1 cellular context compared by ENCODE assay signal in the genomic region with DNA sequence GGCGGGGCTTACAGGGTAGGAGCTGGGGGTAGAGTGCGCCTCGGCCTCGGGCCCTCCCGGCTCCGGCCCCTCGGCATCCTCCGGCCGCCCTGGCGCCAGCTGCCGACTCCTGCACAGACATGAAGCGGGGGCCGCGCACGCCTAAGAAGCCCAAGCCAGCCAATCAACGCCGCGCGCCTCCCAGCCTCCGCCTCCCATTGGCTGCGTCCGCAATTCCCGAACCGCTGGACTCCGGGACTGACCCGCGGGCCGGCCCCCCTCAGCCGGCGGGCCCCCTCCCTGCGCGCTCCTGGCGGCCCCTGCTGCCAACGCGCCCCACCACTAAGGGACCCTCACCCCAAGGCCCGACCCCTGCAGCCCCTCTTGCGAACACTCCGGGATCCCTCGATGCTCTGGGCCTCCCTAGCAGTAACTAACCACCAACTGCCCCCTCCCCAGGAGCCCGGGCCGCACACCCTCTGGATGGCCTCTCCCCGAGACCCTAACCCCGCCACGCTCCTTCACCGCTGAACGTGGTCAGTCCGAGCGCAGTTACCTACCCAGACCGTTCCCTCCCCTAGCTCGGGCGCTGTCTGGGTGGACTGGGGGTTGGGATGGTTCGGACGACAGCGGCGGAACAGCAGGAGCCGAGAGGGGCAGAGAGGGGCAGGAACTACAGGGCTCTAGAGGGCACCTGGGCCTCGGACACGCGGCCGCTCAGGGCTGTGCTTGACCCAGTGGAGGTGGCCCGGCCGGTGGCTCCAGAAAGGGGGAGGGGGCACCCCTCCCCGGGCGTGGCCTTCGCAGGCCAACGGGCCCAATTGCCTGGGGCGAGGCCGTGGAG.
TF ChIP-seq lines count a peak whose summit lies in the region.

No MANE protein-coding gene starts in this region.

TF ChIP-seq in HEK293, 187 proteins besides CTCF, POLR2A, EP300 and RAD21 (continued from another document):
- TF ChIP-seq, protein P1, sequence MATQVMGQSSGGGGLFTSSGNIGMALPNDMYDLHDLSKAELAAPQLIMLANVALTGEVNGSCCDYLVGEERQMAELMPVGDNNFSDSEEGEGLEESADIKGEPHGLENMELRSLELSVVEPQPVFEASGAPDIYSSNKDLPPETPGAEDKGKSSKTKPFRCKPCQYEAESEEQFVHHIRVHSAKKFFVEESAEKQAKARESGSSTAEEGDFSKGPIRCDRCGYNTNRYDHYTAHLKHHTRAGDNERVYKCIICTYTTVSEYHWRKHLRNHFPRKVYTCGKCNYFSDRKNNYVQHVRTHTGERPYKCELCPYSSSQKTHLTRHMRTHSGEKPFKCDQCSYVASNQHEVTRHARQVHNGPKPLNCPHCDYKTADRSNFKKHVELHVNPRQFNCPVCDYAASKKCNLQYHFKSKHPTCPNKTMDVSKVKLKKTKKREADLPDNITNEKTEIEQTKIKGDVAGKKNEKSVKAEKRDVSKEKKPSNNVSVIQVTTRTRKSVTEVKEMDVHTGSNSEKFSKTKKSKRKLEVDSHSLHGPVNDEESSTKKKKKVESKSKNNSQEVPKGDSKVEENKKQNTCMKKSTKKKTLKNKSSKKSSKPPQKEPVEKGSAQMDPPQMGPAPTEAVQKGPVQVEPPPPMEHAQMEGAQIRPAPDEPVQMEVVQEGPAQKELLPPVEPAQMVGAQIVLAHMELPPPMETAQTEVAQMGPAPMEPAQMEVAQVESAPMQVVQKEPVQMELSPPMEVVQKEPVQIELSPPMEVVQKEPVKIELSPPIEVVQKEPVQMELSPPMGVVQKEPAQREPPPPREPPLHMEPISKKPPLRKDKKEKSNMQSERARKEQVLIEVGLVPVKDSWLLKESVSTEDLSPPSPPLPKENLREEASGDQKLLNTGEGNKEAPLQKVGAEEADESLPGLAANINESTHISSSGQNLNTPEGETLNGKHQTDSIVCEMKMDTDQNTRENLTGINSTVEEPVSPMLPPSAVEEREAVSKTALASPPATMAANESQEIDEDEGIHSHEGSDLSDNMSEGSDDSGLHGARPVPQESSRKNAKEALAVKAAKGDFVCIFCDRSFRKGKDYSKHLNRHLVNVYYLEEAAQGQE (tag by site-specific recombination; IDR thresholded peaks at IDR 0.05), result no peak
- TF ChIP-seq, protein P2, sequence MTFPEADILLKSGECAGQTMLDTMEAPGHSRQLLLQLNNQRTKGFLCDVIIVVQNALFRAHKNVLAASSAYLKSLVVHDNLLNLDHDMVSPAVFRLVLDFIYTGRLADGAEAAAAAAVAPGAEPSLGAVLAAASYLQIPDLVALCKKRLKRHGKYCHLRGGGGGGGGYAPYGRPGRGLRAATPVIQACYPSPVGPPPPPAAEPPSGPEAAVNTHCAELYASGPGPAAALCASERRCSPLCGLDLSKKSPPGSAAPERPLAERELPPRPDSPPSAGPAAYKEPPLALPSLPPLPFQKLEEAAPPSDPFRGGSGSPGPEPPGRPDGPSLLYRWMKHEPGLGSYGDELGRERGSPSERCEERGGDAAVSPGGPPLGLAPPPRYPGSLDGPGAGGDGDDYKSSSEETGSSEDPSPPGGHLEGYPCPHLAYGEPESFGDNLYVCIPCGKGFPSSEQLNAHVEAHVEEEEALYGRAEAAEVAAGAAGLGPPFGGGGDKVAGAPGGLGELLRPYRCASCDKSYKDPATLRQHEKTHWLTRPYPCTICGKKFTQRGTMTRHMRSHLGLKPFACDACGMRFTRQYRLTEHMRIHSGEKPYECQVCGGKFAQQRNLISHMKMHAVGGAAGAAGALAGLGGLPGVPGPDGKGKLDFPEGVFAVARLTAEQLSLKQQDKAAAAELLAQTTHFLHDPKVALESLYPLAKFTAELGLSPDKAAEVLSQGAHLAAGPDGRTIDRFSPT (tag by site-specific recombination; IDR thresholded peaks at IDR 0.05), result peak; percentile 94
- TF ChIP-seq KLF7 (tag by site-specific recombination; IDR thresholded peaks at IDR 0.05; ENCODE audit: borderline replicate concordance) (no peak), REPIN1 (tag by site-specific recombination; IDR thresholded peaks at IDR 0.05; ENCODE audit: low read depth) (peak; percentile 16; the same call in 1 of the 2 replicates), GLI4 (tag by site-specific recombination; IDR thresholded peaks at IDR 0.05) (no peak), ZNF341 (tag by site-specific recombination; IDR thresholded peaks at IDR 0.05; ENCODE audit: low read depth) (peak; percentile 70), KLF1 (tag by site-specific recombination; IDR thresholded peaks at IDR 0.05) (peak; percentile 59), ZFHX2 (tag by site-specific recombination; conservative IDR thresholded peaks at IDR 0.05) (no peak), ZNF354C (tag by site-specific recombination; IDR thresholded peaks at IDR 0.05; ENCODE audit: borderline replicate concordance, low read depth) (no peak), MZF1 (tag by site-specific recombination; IDR thresholded peaks at IDR 0.05; ENCODE audit: borderline replicate concordance) (peak; percentile 39; the same call in 1 of the 2 replicates), ZNF600 (tag by site-specific recombination; IDR thresholded peaks at IDR 0.05) (peak; percentile 90), ZNF621 (tag by site-specific recombination; IDR thresholded peaks at IDR 0.05) (no peak), ZIC2 (tag by site-specific recombination; IDR thresholded peaks at IDR 0.05) (peak; percentile 89), ZBTB8A (tag by site-specific recombination; IDR thresholded peaks at IDR 0.05) (peak; percentile 70), ZEB2 (tag by site-specific recombination; IDR thresholded peaks at IDR 0.05) (0 out of 2 replicates have a peak, but pooled peaks have one; percentile 38), ZNF2 (tag by site-specific recombination; IDR thresholded peaks at IDR 0.05) (0 out of 2 replicates have a peak, but pooled peaks have one; percentile 16), ZBTB48 (tag by site-specific recombination; IDR thresholded peaks at IDR 0.05) (peak; percentile 93), ZNF423 (tag by site-specific recombination; IDR thresholded peaks at IDR 0.05) (peak; percentile 72), ZNF654 (tag by site-specific recombination; IDR thresholded peaks at IDR 0.05; ENCODE audit: low read depth) (no peak), ZNF274 (IDR thresholded peaks at IDR 0.05; ENCODE audit: low read length) (no peak), ZNF274 (tag by site-specific recombination; IDR thresholded peaks at IDR 0.05; ENCODE audit: borderline replicate concordance) (no peak), GLIS1 (tag by site-specific recombination; IDR thresholded peaks at IDR 0.05) (peak; percentile 90), ZNF837 (tag by site-specific recombination; IDR thresholded peaks at IDR 0.05) (no peak)
- TF ChIP-seq, protein P3, sequence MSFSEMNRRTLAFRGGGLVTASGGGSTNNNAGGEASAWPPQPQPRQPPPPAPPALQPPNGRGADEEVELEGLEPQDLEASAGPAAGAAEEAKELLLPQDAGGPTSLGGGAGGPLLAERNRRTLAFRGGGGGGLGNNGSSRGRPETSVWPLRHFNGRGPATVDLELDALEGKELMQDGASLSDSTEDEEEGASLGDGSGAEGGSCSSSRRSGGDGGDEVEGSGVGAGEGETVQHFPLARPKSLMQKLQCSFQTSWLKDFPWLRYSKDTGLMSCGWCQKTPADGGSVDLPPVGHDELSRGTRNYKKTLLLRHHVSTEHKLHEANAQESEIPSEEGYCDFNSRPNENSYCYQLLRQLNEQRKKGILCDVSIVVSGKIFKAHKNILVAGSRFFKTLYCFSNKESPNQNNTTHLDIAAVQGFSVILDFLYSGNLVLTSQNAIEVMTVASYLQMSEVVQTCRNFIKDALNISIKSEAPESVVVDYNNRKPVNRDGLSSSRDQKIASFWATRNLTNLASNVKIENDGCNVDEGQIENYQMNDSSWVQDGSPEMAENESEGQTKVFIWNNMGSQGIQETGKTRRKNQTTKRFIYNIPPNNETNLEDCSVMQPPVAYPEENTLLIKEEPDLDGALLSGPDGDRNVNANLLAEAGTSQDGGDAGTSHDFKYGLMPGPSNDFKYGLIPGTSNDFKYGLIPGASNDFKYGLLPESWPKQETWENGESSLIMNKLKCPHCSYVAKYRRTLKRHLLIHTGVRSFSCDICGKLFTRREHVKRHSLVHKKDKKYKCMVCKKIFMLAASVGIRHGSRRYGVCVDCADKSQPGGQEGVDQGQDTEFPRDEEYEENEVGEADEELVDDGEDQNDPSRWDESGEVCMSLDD (tag by site-specific recombination; IDR thresholded peaks at IDR 0.05), result peak; percentile 92
- TF ChIP-seq, protein P4, sequence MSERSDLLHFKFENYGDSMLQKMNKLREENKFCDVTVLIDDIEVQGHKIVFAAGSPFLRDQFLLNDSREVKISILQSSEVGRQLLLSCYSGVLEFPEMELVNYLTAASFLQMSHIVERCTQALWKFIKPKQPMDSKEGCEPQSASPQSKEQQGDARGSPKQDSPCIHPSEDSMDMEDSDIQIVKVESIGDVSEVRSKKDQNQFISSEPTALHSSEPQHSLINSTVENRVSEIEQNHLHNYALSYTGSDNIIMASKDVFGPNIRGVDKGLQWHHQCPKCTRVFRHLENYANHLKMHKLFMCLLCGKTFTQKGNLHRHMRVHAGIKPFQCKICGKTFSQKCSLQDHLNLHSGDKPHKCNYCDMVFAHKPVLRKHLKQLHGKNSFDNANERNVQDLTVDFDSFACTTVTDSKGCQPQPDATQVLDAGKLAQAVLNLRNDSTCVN (tag by site-specific recombination; optimal IDR thresholded peaks at IDR 0.05), result peak; percentile 92
- TF ChIP-seq, protein P5, sequence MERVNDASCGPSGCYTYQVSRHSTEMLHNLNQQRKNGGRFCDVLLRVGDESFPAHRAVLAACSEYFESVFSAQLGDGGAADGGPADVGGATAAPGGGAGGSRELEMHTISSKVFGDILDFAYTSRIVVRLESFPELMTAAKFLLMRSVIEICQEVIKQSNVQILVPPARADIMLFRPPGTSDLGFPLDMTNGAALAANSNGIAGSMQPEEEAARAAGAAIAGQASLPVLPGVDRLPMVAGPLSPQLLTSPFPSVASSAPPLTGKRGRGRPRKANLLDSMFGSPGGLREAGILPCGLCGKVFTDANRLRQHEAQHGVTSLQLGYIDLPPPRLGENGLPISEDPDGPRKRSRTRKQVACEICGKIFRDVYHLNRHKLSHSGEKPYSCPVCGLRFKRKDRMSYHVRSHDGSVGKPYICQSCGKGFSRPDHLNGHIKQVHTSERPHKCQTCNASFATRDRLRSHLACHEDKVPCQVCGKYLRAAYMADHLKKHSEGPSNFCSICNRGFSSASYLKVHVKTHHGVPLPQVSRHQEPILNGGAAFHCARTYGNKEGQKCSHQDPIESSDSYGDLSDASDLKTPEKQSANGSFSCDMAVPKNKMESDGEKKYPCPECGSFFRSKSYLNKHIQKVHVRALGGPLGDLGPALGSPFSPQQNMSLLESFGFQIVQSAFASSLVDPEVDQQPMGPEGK (tag by site-specific recombination; IDR thresholded peaks at IDR 0.05), result peak; percentile 99
- TF ChIP-seq, protein P6, sequence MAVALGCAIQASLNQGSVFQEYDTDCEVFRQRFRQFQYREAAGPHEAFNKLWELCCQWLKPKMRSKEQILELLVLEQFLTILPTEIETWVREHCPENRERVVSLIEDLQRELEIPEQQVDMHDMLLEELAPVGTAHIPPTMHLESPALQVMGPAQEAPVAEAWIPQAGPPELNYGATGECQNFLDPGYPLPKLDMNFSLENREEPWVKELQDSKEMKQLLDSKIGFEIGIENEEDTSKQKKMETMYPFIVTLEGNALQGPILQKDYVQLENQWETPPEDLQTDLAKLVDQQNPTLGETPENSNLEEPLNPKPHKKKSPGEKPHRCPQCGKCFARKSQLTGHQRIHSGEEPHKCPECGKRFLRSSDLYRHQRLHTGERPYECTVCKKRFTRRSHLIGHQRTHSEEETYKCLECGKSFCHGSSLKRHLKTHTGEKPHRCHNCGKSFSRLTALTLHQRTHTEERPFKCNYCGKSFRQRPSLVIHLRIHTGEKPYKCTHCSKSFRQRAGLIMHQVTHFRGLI (tag by site-specific recombination; IDR thresholded peaks at IDR 0.05), result 0 out of 2 replicates have a peak, but pooled peaks have one; percentile 20
- TF ChIP-seq, protein P7, sequence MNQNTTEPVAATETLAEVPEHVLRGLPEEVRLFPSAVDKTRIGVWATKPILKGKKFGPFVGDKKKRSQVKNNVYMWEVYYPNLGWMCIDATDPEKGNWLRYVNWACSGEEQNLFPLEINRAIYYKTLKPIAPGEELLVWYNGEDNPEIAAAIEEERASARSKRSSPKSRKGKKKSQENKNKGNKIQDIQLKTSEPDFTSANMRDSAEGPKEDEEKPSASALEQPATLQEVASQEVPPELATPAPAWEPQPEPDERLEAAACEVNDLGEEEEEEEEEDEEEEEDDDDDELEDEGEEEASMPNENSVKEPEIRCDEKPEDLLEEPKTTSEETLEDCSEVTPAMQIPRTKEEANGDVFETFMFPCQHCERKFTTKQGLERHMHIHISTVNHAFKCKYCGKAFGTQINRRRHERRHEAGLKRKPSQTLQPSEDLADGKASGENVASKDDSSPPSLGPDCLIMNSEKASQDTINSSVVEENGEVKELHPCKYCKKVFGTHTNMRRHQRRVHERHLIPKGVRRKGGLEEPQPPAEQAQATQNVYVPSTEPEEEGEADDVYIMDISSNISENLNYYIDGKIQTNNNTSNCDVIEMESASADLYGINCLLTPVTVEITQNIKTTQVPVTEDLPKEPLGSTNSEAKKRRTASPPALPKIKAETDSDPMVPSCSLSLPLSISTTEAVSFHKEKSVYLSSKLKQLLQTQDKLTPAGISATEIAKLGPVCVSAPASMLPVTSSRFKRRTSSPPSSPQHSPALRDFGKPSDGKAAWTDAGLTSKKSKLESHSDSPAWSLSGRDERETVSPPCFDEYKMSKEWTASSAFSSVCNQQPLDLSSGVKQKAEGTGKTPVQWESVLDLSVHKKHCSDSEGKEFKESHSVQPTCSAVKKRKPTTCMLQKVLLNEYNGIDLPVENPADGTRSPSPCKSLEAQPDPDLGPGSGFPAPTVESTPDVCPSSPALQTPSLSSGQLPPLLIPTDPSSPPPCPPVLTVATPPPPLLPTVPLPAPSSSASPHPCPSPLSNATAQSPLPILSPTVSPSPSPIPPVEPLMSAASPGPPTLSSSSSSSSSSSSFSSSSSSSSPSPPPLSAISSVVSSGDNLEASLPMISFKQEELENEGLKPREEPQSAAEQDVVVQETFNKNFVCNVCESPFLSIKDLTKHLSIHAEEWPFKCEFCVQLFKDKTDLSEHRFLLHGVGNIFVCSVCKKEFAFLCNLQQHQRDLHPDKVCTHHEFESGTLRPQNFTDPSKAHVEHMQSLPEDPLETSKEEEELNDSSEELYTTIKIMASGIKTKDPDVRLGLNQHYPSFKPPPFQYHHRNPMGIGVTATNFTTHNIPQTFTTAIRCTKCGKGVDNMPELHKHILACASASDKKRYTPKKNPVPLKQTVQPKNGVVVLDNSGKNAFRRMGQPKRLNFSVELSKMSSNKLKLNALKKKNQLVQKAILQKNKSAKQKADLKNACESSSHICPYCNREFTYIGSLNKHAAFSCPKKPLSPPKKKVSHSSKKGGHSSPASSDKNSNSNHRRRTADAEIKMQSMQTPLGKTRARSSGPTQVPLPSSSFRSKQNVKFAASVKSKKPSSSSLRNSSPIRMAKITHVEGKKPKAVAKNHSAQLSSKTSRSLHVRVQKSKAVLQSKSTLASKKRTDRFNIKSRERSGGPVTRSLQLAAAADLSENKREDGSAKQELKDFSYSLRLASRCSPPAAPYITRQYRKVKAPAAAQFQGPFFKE (tag by site-specific recombination; IDR thresholded peaks at IDR 0.05; ENCODE audit: borderline replicate concordance), result no peak
